ENCODE assay signal across 8 cellular contexts in genomic region chr22:40534379-40535188, GRCh38.
A peak's percentile ranks its signal among the peaks of the same experiment; 100 is the strongest.
DNase-seq lines count a peak whose midpoint lies in the region; ATAC-seq, FAIRE-seq and TF ChIP-seq lines count a peak whose summit lies in the region.

No MANE protein-coding gene starts in this region.

- no peaks in the 10 kb centered on the region for H3K9me3 ChIP-seq in KOPT-K1 (ENCODE audit: insufficient read depth, low read length, poor library complexity, severe bottlenecking)
- H3K9me3 ChIP-seq in astrocyte (ENCODE audit: insufficient read depth, low read depth, low read length): no peaks in the 10 kb centered on the region
- H3K9me3 ChIP-seq in upper lobe of left lung: no peaks in the 10 kb centered on the region

- H3K27ac ChIP-seq in KOPT-K1 (ENCODE audit: low read depth, low read length, poor library complexity, severe bottlenecking) (peak overlapping the region; percentile 74), astrocyte (ENCODE audit: low read depth, low read length) (peak overlapping the region; percentile 81), upper lobe of left lung (peak overlapping the region; percentile 13 to 67 (median 38))

- H3K27me3 Mint-ChIP-seq in Calu3 (ENCODE audit: unreplicated experiment) (no peaks in the 10 kb centered on the region), astrocyte (ENCODE audit: low read depth, unreplicated experiment) (no peaks in the 10 kb centered on the region)

- TF ChIP-seq POLR2A in upper lobe of left lung (IDR thresholded peaks at IDR 0.05) (no peak), lower leg skin (IDR thresholded peaks at IDR 0.05) (no peak)

- H2AFZ ChIP-seq in astrocyte (ENCODE audit: low read depth, low read length): no peak overlapping the region

- TF ChIP-seq EP300 in upper lobe of left lung (IDR thresholded peaks at IDR 0.05): no peak

- TF ChIP-seq CTCF in Calu3 (IDR thresholded peaks at IDR 0.05; ENCODE audit: unreplicated experiment): no peak
- no peak for TF ChIP-seq CTCF in astrocyte (IDR thresholded peaks at IDR 0.05; ENCODE audit: insufficient read depth, low read depth, low read length)
- TF ChIP-seq CTCF in upper lobe of left lung (IDR thresholded peaks at IDR 0.05): no peak
- TF ChIP-seq CTCF in lower leg skin (IDR thresholded peaks at IDR 0.05): no peak

- intact Hi-C loops in Calu3 (cut with micrococcal nuclease; ENCODE audit: unreplicated experiment) (no loop called here), lower leg skin (cut with DNase I; ENCODE audit: low total_unique reads) (no loop called here)

- H3K27me3 ChIP-seq in astrocyte (ENCODE audit: insufficient read depth, low read length): no peaks in the 10 kb centered on the region
- no peaks in the 10 kb centered on the region for H3K27me3 ChIP-seq in upper lobe of left lung

- H3K4me2 ChIP-seq in astrocyte (ENCODE audit: low read length): peak overlapping the region; percentile 88

- H3K4me1 ChIP-seq in astrocyte (ENCODE audit: insufficient read depth, low read length): peaks cover 32% of the 10 kb centered on the region
- H3K4me1 ChIP-seq in upper lobe of left lung: peaks cover 33 to 48% (median 39%) of the 10 kb centered on the region in 4 donors

- H3K36me3 Mint-ChIP-seq in Calu3 (ENCODE audit: insufficient read depth, unreplicated experiment): no peaks in the 10 kb centered on the region
- peaks cover 5% of the 10 kb centered on the region for H3K36me3 Mint-ChIP-seq in astrocyte (ENCODE audit: low read depth, unreplicated experiment)

- no peaks in the 10 kb centered on the region for H3K36me3 ChIP-seq in KOPT-K1 (ENCODE audit: insufficient read depth, low read length)
- H3K36me3 ChIP-seq in astrocyte (ENCODE audit: insufficient read depth, low read length): no peaks in the 10 kb centered on the region
- no peaks in the 10 kb centered on the region for H3K36me3 ChIP-seq in upper lobe of left lung

- H3K4me3 Mint-ChIP-seq in Calu3 (ENCODE audit: low read depth, unreplicated experiment) (no peak overlapping the region), astrocyte (ENCODE audit: unreplicated experiment) (peak overlapping the region; percentile 93)

- no peak for DNase-seq in Calu3
- peak; percentile 67 for DNase-seq in astrocyte (ENCODE audit: low read depth)
- peak; percentile 74 for DNase-seq in iris pigment epithelial cell (ENCODE audit: low read depth)
- DNase-seq in upper lobe of left lung: no peak
- DNase-seq in lower leg skin (ENCODE audit: low spot score in 2 of 2): no peak
- DNase-seq in activated gamma-delta T cell (lab: John Stamatoyannopoulos, UW): no peak

- peak overlapping the region; percentile 84 for H3K9ac ChIP-seq in astrocyte (ENCODE audit: low read length)

- peak; percentile 20 for FAIRE-seq in astrocyte (lab: Jason Lieb, UNC)

- CTCF ChIA-PET in Calu3 (lab: Charles Lee): interaction anchor here (0.6 to 0.7 kb wide), 3 partner anchors 36 to 570 kb away, joined by 3 to 8 read pairs (median 5); no protein-coding TSS in a partner anchor

- BruUV-seq in Calu3 (replicated peaks; lab: Mats Ljungman, UMichigan): no TSS peak

- 40 to 44% methylated on average over 6 of the region's 6 CpGs for WGBS in upper lobe of left lung, 2 donors
- 38 to 45% methylated on average over 6 of the region's 6 CpGs for WGBS in lower leg skin, 2 donors

- H3K9me3 Mint-ChIP-seq in Calu3 (ENCODE audit: low read depth, unreplicated experiment) (no peaks in the 10 kb centered on the region), astrocyte (ENCODE audit: unreplicated experiment) (no peaks in the 10 kb centered on the region)

- H3K4me3 ChIP-seq in astrocyte (ENCODE audit: insufficient read depth, low read depth, low read length) (peak overlapping the region; percentile 13), upper lobe of left lung (no peak overlapping the region), lower leg skin (ENCODE audit: low read depth, poor library complexity, severe bottlenecking) (no peak overlapping the region)

- H3K4me1 Mint-ChIP-seq in Calu3 (ENCODE audit: low read depth, unreplicated experiment): peaks cover 29% of the 10 kb centered on the region
- H3K4me1 Mint-ChIP-seq in astrocyte (ENCODE audit: low read depth, unreplicated experiment): peaks cover 37% of the 10 kb centered on the region

- peak overlapping the region; percentile 22 for H3K27ac Mint-ChIP-seq in Calu3 (ENCODE audit: unreplicated experiment)
- peak overlapping the region; percentile 95 for H3K27ac Mint-ChIP-seq in astrocyte (ENCODE audit: unreplicated experiment)

- H3K79me2 ChIP-seq in astrocyte (ENCODE audit: insufficient read depth, low read length): peaks cover 63% of the 10 kb centered on the region

- ATAC-seq in upper lobe of left lung (ENCODE audit: low FRiP score in 2 of 2) (peak in 1 of 2 donors; percentile 80), HG03354 (IDR thresholded peaks at IDR 0.05; ENCODE audit: poor library complexity, severe bottlenecking, unreplicated experiment) (no peak)

- H4K20me1 ChIP-seq in astrocyte (ENCODE audit: insufficient read depth, low read length): peaks cover 19% of the 10 kb centered on the region

Comparison
In these comparisons a context has a peak if more than half of its experiments do, and no peak if none do; other contexts are left out.
1. DNase-seq: peak in astrocyte (single experiment) and iris pigment epithelial cell (single experiment); none in Calu3 (single experiment), upper lobe of left lung (0 of 2), lower leg skin (0 of 2) and activated gamma-delta T cell (single experiment).
2. Peak in every context shown above with its lines, with median percentiles within 50 percentile points of each other: H3K27ac ChIP-seq.